In genomic region chr13:111115051-111115840, GRCh38 we compare ENCODE assay signal across 8 cellular contexts. TPM values are rescaled to one million over a fixed set of nuclear protein-coding genes. Genes with fewer than 3 reads are reported as not detected.
DNase-seq lines count a peak whose midpoint lies in the region; ATAC-seq and TF ChIP-seq lines count a peak whose summit lies in the region.

Gene ARHGEF7 (plus strand): TSS chr13:111115310. CDS start chr13:111115527, 217 bp downstream.

- no peaks in the 10 kb centered on the region for H3K4me1 Mint-ChIP-seq in MCF 10A (ENCODE audit: insufficient read depth, unreplicated experiment)

- H3K4me3 Mint-ChIP-seq in MCF 10A (ENCODE audit: unreplicated experiment) = peak within 1 kb of the TSS; percentile 41

- TF ChIP-seq CTCF in MCF 10A (IDR thresholded peaks at IDR 0.05; ENCODE audit: unreplicated experiment) = no peak

- peaks cover 88% of the 10 kb centered on the region for H3K27me3 Mint-ChIP-seq in MCF 10A (ENCODE audit: insufficient read depth, unreplicated experiment)

- ATAC-seq in HG03045 (IDR thresholded peaks at IDR 0.05; ENCODE audit: unreplicated experiment) = no peak

- POLR2A ChIA-PET in MCF 10A (lab: Yijun Ruan, JAX) = no interaction called here

- CTCF ChIA-PET in MCF 10A (lab: Yijun Ruan, JAX) = no interaction called here

- no peaks in the 10 kb centered on the region for H3K36me3 Mint-ChIP-seq in MCF 10A (ENCODE audit: insufficient read depth, unreplicated experiment)

- peak within 1 kb of the TSS in 20 of 21 experiments; percentile 46 to 92 (median 69) for H3K27ac ChIP-seq in skin epidermis

- peak within 1 kb of the TSS; percentile 29 to 51 (median 44) for H3K4me3 ChIP-seq in skin epidermis

- DNase-seq in NCI-H2196 (lab: John Stamatoyannopoulos, UW; ENCODE audit: unreplicated experiment) (peak; percentile 15), NCI-H2196 treated with DMSO at 0.1 percent for 48 hours (lab: John Stamatoyannopoulos, UW; ENCODE audit: unreplicated experiment) (no peak), NCI-H1092 (lab: John Stamatoyannopoulos, UW) (peak; percentile 34), MCF 10A (ENCODE audit: unreplicated experiment) (no peak), iPS-NIHi7 (ENCODE audit: extremely low spot score) (peak; percentile 69), NCI-H82 treated with DMSO at 0.1 percent for 48 hours (lab: John Stamatoyannopoulos, UW; ENCODE audit: unreplicated experiment) (no peak)

- H3K27ac Mint-ChIP-seq in MCF 10A (ENCODE audit: low read depth, unreplicated experiment) = no peak within 1 kb of the TSS

- intact Hi-C loops in MCF 10A (cut with micrococcal nuclease) = no loop called here

- BruUV-seq in MCF 10A (replicated peaks; lab: Mats Ljungman, UMichigan) = no TSS peak

- no peaks in the 10 kb centered on the region for H3K9me3 Mint-ChIP-seq in MCF 10A (ENCODE audit: unreplicated experiment)

RNA-seq across cellular contexts. Expression of gene ARHGEF7, which starts in this region (rescaled TPM):
- 43.5 and 49.4 TPM in 2 replicates for total RNA-seq in MCF 10A (2022)

Comparison
In these comparisons a context has a peak if more than half of its experiments do, and no peak if none do; other contexts are left out.
1. DNase-seq: peak in NCI-H2196 (single experiment), NCI-H1092 (single experiment) and iPS-NIHi7 (single experiment); none in NCI-H2196 treated with DMSO at 0.1 percent for 48 hours (single experiment), MCF 10A (single experiment) and NCI-H82 treated with DMSO at 0.1 percent for 48 hours (single experiment).